Comparison of ENCODE assay signal across 21 cellular contexts in the genomic region with DNA sequence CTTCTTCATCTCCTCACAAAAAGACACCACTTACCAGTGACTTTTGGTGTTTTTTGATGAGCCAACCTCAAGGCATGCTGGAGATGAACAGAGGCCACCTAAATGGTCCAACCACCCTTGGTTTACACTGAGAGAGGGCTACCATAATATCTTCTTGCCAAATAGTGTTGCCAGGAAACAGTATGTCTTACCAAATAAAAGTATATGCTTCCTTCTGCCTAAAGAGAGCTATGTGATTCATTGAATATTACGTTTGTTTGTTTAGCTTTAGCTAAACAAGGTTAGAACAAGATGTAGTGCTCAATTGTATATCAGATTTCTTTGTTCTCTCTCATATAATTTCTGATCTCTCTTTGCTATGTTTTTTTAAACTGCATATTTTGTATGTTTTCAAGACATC. TPM values are rescaled to one million over a fixed set of nuclear protein-coding genes. Genes with fewer than 3 reads are reported as not detected.
A peak's percentile ranks its signal among the peaks of the same experiment; 100 is the strongest.
DNase-seq lines count a peak whose midpoint lies in the region; FAIRE-seq and TF ChIP-seq lines count a peak whose summit lies in the region.
"Had no signal": no experiment of that assay in that cellular context is flagged by ENCODE, and none has a peak within 500 bp of the region (broad histone marks: within the 10 kb centered on the region; RNA-seq: fewer than 3 reads in every experiment).

No MANE protein-coding gene starts in this region.

- DNase-seq in NCI-H748 (lab: John Stamatoyannopoulos, UW; ENCODE audit: unreplicated experiment) (peak; percentile 51), NCI-H748 treated with DMSO at 0.1 percent for 48 hours (lab: John Stamatoyannopoulos, UW) (no peak), NCI-H2029 (lab: John Stamatoyannopoulos, UW) (peak; percentile 74), bronchial epithelial cell (ENCODE audit: low read depth) (peak; percentile 66), GM20000 (ENCODE audit: low spot score) (no peak), NCI-H2227 (lab: John Stamatoyannopoulos, UW; ENCODE audit: unreplicated experiment) (no peak), nephron progenitor cell (no peak), type B pancreatic cell (ENCODE audit: extremely low spot score, unreplicated experiment) (no peak)
- DNase-seq: AML-193; CD4-positive, alpha-beta memory T cell; DND-41; MG63; NCI-H1105 treated with DMSO at 0.1 percent for 48 hours; NCI-H2171 treated with DMSO at 0.1 percent for 48 hours; NCI-H526; Peyer's patch; SHP77 treated with DMSO at 0.1 percent for 48 hours; T-helper 1 cell had no signal

- no peak overlapping the region for H3K4me3 ChIP-seq in bronchial epithelial cell (ENCODE audit: low read depth, low read length)
- H3K4me3 ChIP-seq: BLaER1 treated with 17β-estradiol and CSF1 and Interleukin-3, amounts not matched to agents 10 nM and 100 nM; MG63; Peyer's patch had no signal

- FAIRE-seq in bronchial epithelial cell (lab: Jason Lieb, UNC), result no peak
- FAIRE-seq: GM12892, HepG2 had no signal

- H3K4me3 Mint-ChIP-seq in nephron progenitor cell (no peak overlapping the region), type B pancreatic cell (no peak overlapping the region)
- H3K4me3 Mint-ChIP-seq: CD4-positive, alpha-beta memory T cell had no signal

- TF ChIP-seq CTCF in bronchial epithelial cell (IDR thresholded peaks at IDR 0.05; ENCODE audit: insufficient read depth, low read length, severe bottlenecking) (no peak), GM20000 (IDR thresholded peaks at IDR 0.05; ENCODE audit: extremely low read depth, missing control alignments) (no peak), nephron progenitor cell (IDR thresholded peaks at IDR 0.05) (no peak), type B pancreatic cell (conservative IDR thresholded peaks at IDR 0.05) (no peak)

- H3K27me3 Mint-ChIP-seq in nephron progenitor cell (ENCODE audit: low read depth, poor library complexity), result peaks cover 4% of the 10 kb centered on the region
- no peaks in the 10 kb centered on the region for H3K27me3 Mint-ChIP-seq in type B pancreatic cell

- H3K4me1 Mint-ChIP-seq in nephron progenitor cell (peaks cover 25% of the 10 kb centered on the region), type B pancreatic cell (ENCODE audit: unreplicated experiment) (peaks cover under 1% of the 10 kb centered on the region)
- H3K4me1 Mint-ChIP-seq: CD4-positive, alpha-beta memory T cell had no signal

- H3K36me3 Mint-ChIP-seq in nephron progenitor cell (ENCODE audit: low read depth) (no peaks in the 10 kb centered on the region), type B pancreatic cell (no peaks in the 10 kb centered on the region)
- H3K36me3 Mint-ChIP-seq: CD4-positive, alpha-beta memory T cell had no signal

- H3K27ac Mint-ChIP-seq in nephron progenitor cell (no peak overlapping the region), type B pancreatic cell (no peak overlapping the region)
- H3K27ac Mint-ChIP-seq: CD4-positive, alpha-beta memory T cell had no signal

- H3K27me3 ChIP-seq in bronchial epithelial cell (ENCODE audit: control insufficient read depth, insufficient read depth, low read length), result no peaks in the 10 kb centered on the region
- H3K27me3 ChIP-seq: BLaER1 treated with 17β-estradiol and CSF1 and Interleukin-3, amounts not matched to agents 10 nM and 100 nM; Peyer's patch had no signal

- H3K9me3 Mint-ChIP-seq in nephron progenitor cell, result peaks cover 8% of the 10 kb centered on the region
- H3K9me3 Mint-ChIP-seq in type B pancreatic cell, result no peaks in the 10 kb centered on the region
- H3K9me3 Mint-ChIP-seq: CD4-positive, alpha-beta memory T cell had no signal

- H3K36me3 ChIP-seq in bronchial epithelial cell (ENCODE audit: control insufficient read depth, insufficient read depth, low read length), result no peaks in the 10 kb centered on the region
- H3K36me3 ChIP-seq: BLaER1 treated with 17β-estradiol and CSF1 and Interleukin-3, amounts not matched to agents 10 nM and 100 nM; MG63; Peyer's patch had no signal

RNA-seq across cellular contexts. Expression of a gene that starts 40.6 kb away (rescaled TPM):
- 2.3 and 2.6 TPM in 2 replicates for total RNA-seq in bronchial epithelial cell
- 1.5 and 1.8 TPM in 2 replicates for total RNA-seq in type B pancreatic cell (ENCODE audit: low replicate concordance)
- total RNA-seq: CD4-positive, alpha-beta memory T cell had no signal

Comparison
In these comparisons a context has a peak if more than half of its experiments do, and no peak if none do; other contexts are left out.
1. DNase-seq: peak in NCI-H748 (single experiment), NCI-H2029 (single experiment) and bronchial epithelial cell (single experiment); none in NCI-H748 treated with DMSO at 0.1 percent for 48 hours (single experiment), GM20000 (single experiment), NCI-H2227 (single experiment), nephron progenitor cell (single experiment) and type B pancreatic cell (single experiment).